In the genomic region with DNA sequence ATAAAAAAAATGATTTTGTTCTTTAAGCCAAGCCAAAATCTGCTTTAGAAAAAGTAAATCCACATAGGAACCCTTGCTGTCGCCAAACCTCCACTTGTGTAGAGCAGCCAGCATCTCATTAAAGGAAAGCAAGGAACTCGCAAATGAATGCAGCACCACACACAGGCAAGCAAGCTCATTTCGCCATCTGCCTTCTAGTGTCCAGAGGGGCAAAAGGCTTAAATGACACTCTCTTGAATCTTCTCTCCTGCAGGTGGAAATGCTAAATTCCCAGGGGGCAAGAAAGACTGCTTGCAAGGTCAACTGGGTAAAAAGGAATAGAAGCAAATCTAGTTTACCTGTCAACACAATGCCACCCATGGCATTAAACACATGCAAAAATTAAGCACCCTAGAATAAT, we compare ENCODE assay signal across 7 cellular contexts. TPM values are rescaled to one million over a fixed set of nuclear protein-coding genes. Genes with fewer than 3 reads are reported as not detected.
DNase-seq lines count a peak whose midpoint lies in the region; ATAC-seq, FAIRE-seq and TF ChIP-seq lines count a peak whose summit lies in the region.

No MANE protein-coding gene starts in this region.

- no peak for ATAC-seq in HCT116

- DNase-seq in GM12865 (ENCODE audit: low read depth) (peak; percentile 85), HCT116 (ENCODE audit: low read depth, low spot score) (no peak), NCI-H69 (lab: John Stamatoyannopoulos, UW) (peak; percentile 22), H1 (ENCODE audit: low read depth in 1 of 2, low spot score in 2 of 2) (no peak), small intestine (peak; percentile 62)
- DNase-seq in activated CD4-positive, CD25-positive, alpha-beta regulatory T cell (lab: John Stamatoyannopoulos, UW) = no peak
- no peak for DNase-seq in activated CD8-positive, alpha-beta memory T cell treated with anti-CD3 and anti-CD28 coated beads, Interleukin-2, amount 50 U/mL, for 4 hours

- no peak overlapping the region for H2BK15ac ChIP-seq in H1 (ENCODE audit: low read length)

- H2BK12ac ChIP-seq in H1 (ENCODE audit: low read depth, low read length) = no peak overlapping the region

- no peak overlapping the region for H2BK5ac ChIP-seq in H1 (ENCODE audit: low read depth, low read length)

- H4K5ac ChIP-seq in H1 (ENCODE audit: insufficient read length, low read depth, low read length) = no peak overlapping the region

- no peak overlapping the region for H2BK120ac ChIP-seq in H1 (replicated peaks; ENCODE audit: low read depth, low read length)

- no peak overlapping the region for H3K23ac ChIP-seq in H1 (ENCODE audit: insufficient read length)

- H3K4me2 ChIP-seq in HCT116 (ENCODE audit: low read length) (no peak overlapping the region), H1 (ENCODE audit: insufficient read depth in 1 of 2, low read depth in 2 of 2, low read length in 2 of 2) (peak overlapping the region; percentile 72 to 96)

- POLR2A ChIA-PET in HCT116 (lab: Charles Lee) (interaction anchor here (1.1 kb wide), 1 partner anchor 19 kb away, joined by 3 read pairs; no protein-coding TSS in a partner anchor), H1 (lab: Charles Lee; ENCODE audit: partially characterized antibody) (interaction anchor here (1.0 to 2.8 kb wide), 6 partner anchors 11 to 35 kb away, joined by 3 to 17 read pairs (median 4); no protein-coding TSS in a partner anchor)

- H3K79me2 ChIP-seq in HCT116 (ENCODE audit: insufficient read depth, low read length) (peaks cover 15% of the 10 kb centered on the region), H1 (ENCODE audit: control insufficient read depth in 1 of 2, insufficient read depth in 2 of 2, low read length in 2 of 2) (peaks cover 28 to 55% of the 10 kb centered on the region in 2 experiments)

- TF ChIP-seq EP300 in H1 (IDR thresholded peaks at IDR 0.05; ENCODE audit: borderline replicate concordance in 1 of 2, low read depth in 2 of 2, low read length in 2 of 2) = no peak

- TF ChIP-seq CTCF in GM12865 (IDR thresholded peaks at IDR 0.05; ENCODE audit: insufficient read depth, low read depth, low read length, missing control alignments) = peak; percentile 45
- peak; percentile 29 to 44 (median 39); a peak in 3 of 6 replicates for TF ChIP-seq CTCF in HCT116 (IDR thresholded peaks at IDR 0.05 in 2 of 3, conservative IDR thresholded peaks at IDR 0.05 in 1 of 3; ENCODE audit: borderline replicate concordance in 1 of 3, insufficient read depth in 1 of 3, low read depth in 2 of 3, low read length in 2 of 3)
- TF ChIP-seq CTCF in H1 (IDR thresholded peaks at IDR 0.05; ENCODE audit: control extremely low read depth in 1 of 3, insufficient read depth in 1 of 3, low read depth in 1 of 3, low read length in 3 of 3) = peak in 2 of 3 experiments; percentile 48 to 51; a peak in 3 of 4 replicates

- H4K20me1 ChIP-seq in HCT116 (ENCODE audit: insufficient read depth) (no peaks in the 10 kb centered on the region), H1 (replicated peaks in 1 of 2; ENCODE audit: control insufficient read depth in 1 of 2, insufficient read depth in 2 of 2, low read length in 2 of 2) (peaks cover 6 to 7% of the 10 kb centered on the region in 2 experiments)

- no peak overlapping the region for H2BK20ac ChIP-seq in H1 (ENCODE audit: low read length)

- WGBS in H1 (ENCODE audit: extremely low coverage in 1 of 2, insufficient coverage in 1 of 2, insufficient read length in 1 of 2, insufficient replicate concordance in 2 of 2, low coverage in 1 of 2, low lambda C conversion rate in 2 of 2, missing lambda C conversion rate in 1 of 2), 2 experiments = 13% methylated on average over 3 of the region's 3 CpGs; no CpG with 5 or more reads in 1 of the 2 experiments
- WGBS in small intestine, 3 donors = 17 to 38% (median 18%) methylated on average over 3 of the region's 3 CpGs

- no peak overlapping the region for H4K8ac ChIP-seq in H1 (ENCODE audit: extremely low read depth, insufficient read depth, low read length)

- H3K18ac ChIP-seq in H1 (ENCODE audit: extremely low read depth, low read length) = peak overlapping the region; percentile 11; the same call in 1 of the 2 replicates

- H3K14ac ChIP-seq in H1 (ENCODE audit: insufficient read length) = no peak overlapping the region

- H3K27me3 ChIP-seq in HCT116 (ENCODE audit: insufficient read depth, low read length) = no peaks in the 10 kb centered on the region
- H3K27me3 ChIP-seq in H1 (replicated peaks in 1 of 4; ENCODE audit: control insufficient read depth in 3 of 4, extremely low read depth in 1 of 4, insufficient read depth in 3 of 4, low read length in 3 of 4) = no peaks in the 10 kb centered on the region
- no peaks in the 10 kb centered on the region for H3K27me3 ChIP-seq in small intestine (ENCODE audit: control insufficient read depth in 2 of 2, insufficient read depth in 2 of 2, low read length in 2 of 2)

- no peaks in the 10 kb centered on the region for H3K9me2 ChIP-seq in HCT116 (ENCODE audit: insufficient read depth)

- H3K36me3 ChIP-seq in HCT116 (ENCODE audit: control insufficient read depth in 1 of 2, insufficient read depth in 2 of 2, low read length in 2 of 2) (no peaks in the 10 kb centered on the region), H1 (ENCODE audit: control insufficient read depth in 2 of 4, insufficient read depth in 4 of 4, low read length in 3 of 4) (no peaks in the 10 kb centered on the region), small intestine (ENCODE audit: control insufficient read depth in 2 of 2, insufficient read depth in 2 of 2, low read length in 2 of 2) (no peaks in the 10 kb centered on the region)

- peaks cover 2% of the 10 kb centered on the region; the same call in 1 of the 2 replicates for H3K79me1 ChIP-seq in H1 (ENCODE audit: low read depth, low read length)

- TF ChIP-seq RAD21 in HCT116 (IDR thresholded peaks at IDR 0.05; ENCODE audit: low read depth) (peak; percentile 70), H1 (IDR thresholded peaks at IDR 0.05 in 1 of 2, conservative IDR thresholded peaks at IDR 0.05 in 1 of 2; ENCODE audit: low read depth in 2 of 2, low read length in 2 of 2) (peak; percentile 57 to 64)

- no peak for TF ChIP-seq POLR2A in HCT116 (IDR thresholded peaks at IDR 0.05; ENCODE audit: borderline replicate concordance, extremely low read depth, insufficient read depth, insufficient read length)
- TF ChIP-seq POLR2A in H1 (IDR thresholded peaks at IDR 0.05; ENCODE audit: control extremely low read depth in 1 of 2, low read depth in 2 of 2, low read length in 2 of 2) = no peak

- intact Hi-C loops in HCT116 (cut with micrococcal nuclease) = loop anchor here (2.0 to 5.0 kb wide), 3 partner anchors 99 to 1412 kb away; no protein-coding TSS in a partner anchor

- CTCF ChIA-PET in HCT116 (lab: Charles Lee) (interaction anchor here (0.9 to 2.0 kb wide), 5 partner anchors 9 to 100 kb away, joined by 3 to 5 read pairs (median 5); no protein-coding TSS in a partner anchor), H1 (lab: Charles Lee; ENCODE audit: partially characterized antibody) (interaction anchor here (0.5 to 6.1 kb wide), 23 partner anchors 12 to 505 kb away, joined by 3 to 60 read pairs (median 5); no protein-coding TSS in a partner anchor)

- no peak overlapping the region for H3K56ac ChIP-seq in H1 (replicated peaks; ENCODE audit: insufficient read length, low read depth, low read length)

- no peak overlapping the region for H3K9ac ChIP-seq in HCT116 (ENCODE audit: low read length)
- H3K9ac ChIP-seq in H1 (replicated peaks in 1 of 4; ENCODE audit: extremely low read depth in 1 of 4, low read depth in 3 of 4, low read length in 3 of 4) = no peak overlapping the region

- RAD21 ChIA-PET in HCT116 (lab: Charles Lee; ENCODE audit: low non-redundant PET in 1 of 2, low total read pairs in 2 of 2, uncharacterized antibody in 2 of 2, unreplicated experiment in 2 of 2) = interaction anchor here in 1 of 2 experiments (0.8 kb wide), 2 partner anchors 96 to 102 kb away, joined by 3 read pairs; no protein-coding TSS in a partner anchor

- H2AFZ ChIP-seq in HCT116 (ENCODE audit: low read depth, low read length, poor library complexity, severe bottlenecking) (no peak overlapping the region), H1 (ENCODE audit: low read length) (no peak overlapping the region)

- H4K91ac ChIP-seq in H1 (replicated peaks; ENCODE audit: insufficient read length, low read length) = no peak overlapping the region

- FAIRE-seq in H1 (lab: Jason Lieb, UNC) (peak; percentile 45), small intestine (lab: Jason Lieb, UNC) (no peak)

- H3K4me3 ChIP-seq in GM12865 (ENCODE audit: low read depth, low read length) (peak overlapping the region; percentile 99), HCT116 (replicated peaks in 1 of 2; ENCODE audit: low read depth in 1 of 2, low read length in 2 of 2) (no peak overlapping the region), H1 (ENCODE audit: extremely low read depth in 1 of 4, insufficient read depth in 2 of 4, low read depth in 3 of 4, low read length in 4 of 4) (peak overlapping the region; percentile 89 to 98 (median 92); a peak in 5 of 8 replicates), small intestine (ENCODE audit: low read depth in 1 of 2, low read length in 2 of 2) (peak overlapping the region in 1 of 2 donors; percentile 78)

- BruUV-seq in HCT116 (replicated peaks; lab: Mats Ljungman, UMichigan) = no TSS peak

- H2AK5ac ChIP-seq in H1 (ENCODE audit: low read depth, low read length) = no peak overlapping the region

- H3K4me1 ChIP-seq in HCT116 (ENCODE audit: control insufficient read depth in 1 of 2, insufficient read depth in 2 of 2, low read length in 2 of 2) = peaks cover 0 to 19% of the 10 kb centered on the region in 2 experiments; a peak in 2 of 4 replicates
- peaks cover 0 to 22% (median 17%) of the 10 kb centered on the region in 4 experiments; a peak in 4 of 7 replicates for H3K4me1 ChIP-seq in H1 (replicated peaks in 1 of 4; ENCODE audit: control insufficient read depth in 3 of 4, insufficient read depth in 4 of 4, low read length in 3 of 4)
- peaks cover 4 to 7% of the 10 kb centered on the region in 2 donors for H3K4me1 ChIP-seq in small intestine (ENCODE audit: control insufficient read depth in 2 of 2, insufficient read depth in 1 of 2, low read depth in 1 of 2, low read length in 1 of 2)

- H3K23me2 ChIP-seq in H1 (ENCODE audit: low read depth, low read length) = peaks cover 15% of the 10 kb centered on the region; the same call in 1 of the 2 replicates

- H3K9me3 ChIP-seq in HCT116 (ENCODE audit: control insufficient read depth in 1 of 2, insufficient read depth in 1 of 2, low read depth in 1 of 2, low read length in 2 of 2) (no peaks in the 10 kb centered on the region), H1 (ENCODE audit: insufficient read depth in 2 of 2, low read depth in 1 of 2, low read length in 1 of 2) (no peaks in the 10 kb centered on the region), small intestine (ENCODE audit: control insufficient read depth, low read depth) (no peaks in the 10 kb centered on the region)

- H3K27ac ChIP-seq in HCT116 (ENCODE audit: low read depth, low read length) = no peak overlapping the region
- no peak overlapping the region for H3K27ac ChIP-seq in H1 (ENCODE audit: low read depth, low read length)
- peak overlapping the region in 1 of 2 donors; percentile 44 for H3K27ac ChIP-seq in small intestine (ENCODE audit: low read depth in 1 of 2, low read length in 1 of 2)

- no peak overlapping the region for H3K4ac ChIP-seq in H1 (replicated peaks; ENCODE audit: insufficient read length, low read depth, low read length)

RNA-seq across cellular contexts. Expression of gene MB21D2, which starts 2.4 kb away (rescaled TPM):
- 2.8 TPM for total RNA-seq in HCT116 (2021; ENCODE audit: unreplicated experiment)
- 1.2 and 1.4 TPM in 2 replicates for polyA plus RNA-seq in HCT116 (2012)
- 20.7 and 21.0 TPM in 2 replicates for total RNA-seq in H1 (2021; fragmentation: NEBNext Ultra II Directional; extraction: Animal tissue kit (Norgen Biotek cat#: 25700))
- polyA plus RNA-seq in H1 (2011; rRNA removed) (10.0 and 10.1 TPM in 2 replicates), small intestine (10 to 100 TPM in 2 of 3 donors, 1 to 10 TPM in 1; 4.9 to 15.9 (median 11.2) TPM)
- 8.7 TPM for polyA plus RNA-seq in H1 (2011; cell fraction: cytosol; rRNA removed)
- polyA plus RNA-seq in H1 (2011; cell fraction: nucleus; rRNA removed) = 9.1 TPM
- polyA plus RNA-seq in H1 (2012, experiment 1 of 2) = 6.9 to 12.6 TPM (median 8.7 TPM) in 4 replicates
- 3.4 TPM for polyA plus RNA-seq in H1 (2012, experiment 2 of 2)
- 12.0 TPM for polyA plus RNA-seq in H1 (2013, experiment 1 of 2)
- polyA plus RNA-seq in H1 (2013, experiment 2 of 2) = 12.6 TPM
- polyA minus RNA-seq in H1 (2011; rRNA and poly(A)+ RNA removed) = 23.3 and 27.7 TPM in 2 replicates
- polyA minus RNA-seq in H1 (2011; cell fraction: cytosol; rRNA and poly(A)+ RNA removed) = 9.5 TPM
- 17.0 TPM for polyA minus RNA-seq in H1 (2011; cell fraction: nucleus; rRNA and poly(A)+ RNA removed)

Comparison
In these comparisons a context has a peak if more than half of its experiments do, and no peak if none do; other contexts are left out.
1. DNase-seq: peak in GM12865 (single experiment), NCI-H69 (single experiment) and small intestine (single experiment); none in HCT116 (single experiment), H1 (0 of 2), activated CD4-positive, CD25-positive, alpha-beta regulatory T cell (0 of 4) and activated CD8-positive, alpha-beta memory T cell treated with anti-CD3 and anti-CD28 coated beads, Interleukin-2, amount 50 U/mL, for 4 hours (single experiment).
2. H3K4me3 ChIP-seq: peak in GM12865 (single experiment) and H1 (4 of 4); none in HCT116 (0 of 2).
3. Peak in every context shown above with its lines, with median percentiles within 50 percentile points of each other: CTCF ChIP-seq.